ENCODE assay signal across 8 cellular contexts in genomic region chr4:2262944-2263250, GRCh38. TPM values are rescaled to one million over a fixed set of nuclear protein-coding genes. Genes with fewer than 3 reads are reported as not detected.
DNase-seq lines count a peak whose midpoint lies in the region; ATAC-seq and TF ChIP-seq lines count a peak whose summit lies in the region.

No MANE protein-coding gene starts in this region.

- no peaks in the 10 kb centered on the region for H3K36me3 Mint-ChIP-seq in GM23338 (ENCODE audit: low read depth)

- H3K27me3 ChIP-seq in GM23338 (ENCODE audit: insufficient read depth) (0 out of 2 replicates have a peak, but pooled peaks cover 4% of the 10 kb centered on the region), gastroesophageal sphincter (no peaks in the 10 kb centered on the region)

- 20 to 22% methylated on average over 1 to 7 of the region's 13 CpGs for WGBS in gastroesophageal sphincter (ENCODE audit: low coverage in 1 of 2), 2 donors

- no peaks in the 10 kb centered on the region for H3F3A ChIP-seq in GM23338 (replicated peaks; ENCODE audit: low read depth)

- TF ChIP-seq CTCF in GM23338 (conservative IDR thresholded peaks at IDR 0.05; ENCODE audit: low read depth in 2 of 2), result no peak
- no peak for TF ChIP-seq CTCF in WI38 (IDR thresholded peaks at IDR 0.05; ENCODE audit: low read depth, low read length)
- TF ChIP-seq CTCF in gastroesophageal sphincter (IDR thresholded peaks at IDR 0.05), result no peak

- TF ChIP-seq POLR2A in gastroesophageal sphincter (IDR thresholded peaks at IDR 0.05), result no peak

- H3K4me3 ChIP-seq in GM23338 (peak overlapping the region; percentile 69), WI38 (ENCODE audit: low read depth, low read length) (peak overlapping the region; percentile 67), gastroesophageal sphincter (peak overlapping the region; percentile 25 to 93), skeletal muscle cell (ENCODE audit: low read depth, low read length) (peak overlapping the region; percentile 72)

- H2AFZ ChIP-seq in GM23338, result 0 out of 2 replicates have a peak overlapping the region, but pooled peaks have one; percentile 38

- H3K9me3 Mint-ChIP-seq in GM23338, result no peaks in the 10 kb centered on the region

- no peak for ATAC-seq in GM23338
- ATAC-seq in gastroesophageal sphincter, result no peak
- ATAC-seq in HG03354 (IDR thresholded peaks at IDR 0.05; ENCODE audit: poor library complexity, severe bottlenecking, unreplicated experiment), result no peak
- no peak for ATAC-seq in HG03139 (IDR thresholded peaks at IDR 0.05; ENCODE audit: unreplicated experiment)

- H3K9me3 ChIP-seq in gastroesophageal sphincter, result no peaks in the 10 kb centered on the region

- in situ Hi-C loops in KBM-7 (cut with MboI; ENCODE audit: low pct_unique_long_range_greater_than_20kb, low sequenced_read_pairs), result no loop called here

- H3K4me3 Mint-ChIP-seq in GM23338, result peak overlapping the region; percentile 69

- no peaks in the 10 kb centered on the region for H3K4me1 ChIP-seq in GM23338 (ENCODE audit: insufficient read depth)
- H3K4me1 ChIP-seq in gastroesophageal sphincter, result peaks cover 4 to 84% (median 45%) of the 10 kb centered on the region in 3 donors

- no peaks in the 10 kb centered on the region for H3K36me3 ChIP-seq in GM23338 (ENCODE audit: insufficient read depth)
- H3K36me3 ChIP-seq in gastroesophageal sphincter, result peaks cover 0 to 18% of the 10 kb centered on the region in 2 donors

- no peaks in the 10 kb centered on the region for H3K79me2 ChIP-seq in GM23338 (replicated peaks; ENCODE audit: insufficient read depth)

- H3K27me3 Mint-ChIP-seq in GM23338 (ENCODE audit: insufficient read depth, low read depth, poor library complexity), result peaks cover 3% of the 10 kb centered on the region

- no peak overlapping the region for H3K27ac Mint-ChIP-seq in GM23338

- TF ChIP-seq EP300 in gastroesophageal sphincter (IDR thresholded peaks at IDR 0.05), result no peak

- H3K4me2 ChIP-seq in GM23338, result peak overlapping the region; percentile 89

- peaks cover 13% of the 10 kb centered on the region; the same call in 2 of the 3 replicates for H3K4me1 Mint-ChIP-seq in GM23338

- H3K9me2 ChIP-seq in GM23338 (ENCODE audit: insufficient read depth), result no peaks in the 10 kb centered on the region

- H3K27ac ChIP-seq in GM23338 (ENCODE audit: low read depth) (0 out of 2 replicates have a peak overlapping the region, but pooled peaks have one; percentile 63), gastroesophageal sphincter (peak overlapping the region; percentile 62 to 98 (median 96))

- H4K20me1 ChIP-seq in GM23338 (replicated peaks; ENCODE audit: insufficient read depth), result no peaks in the 10 kb centered on the region

- DNase-seq in GM23338 (ENCODE audit: low spot score), result no peak
- no peak for DNase-seq in skeletal muscle cell (ENCODE audit: low read depth)
- DNase-seq in NCI-H2171 treated with DMSO at 0.1 percent for 48 hours (lab: John Stamatoyannopoulos, UW), result no peak
- DNase-seq in KBM-7, result no peak

TF ChIP-seq in GM23338, 12 proteins besides CTCF, POLR2A, EP300 and RAD21 (continues in another document):
- TF ChIP-seq ZNF331 (CRISPR knock-in tag; IDR thresholded peaks at IDR 0.05; ENCODE audit: low read depth), result no peak
- TF ChIP-seq EZH2 (IDR thresholded peaks at IDR 0.05; ENCODE audit: low read depth, unreplicated experiment), result no peak
- no peak for TF ChIP-seq ZNF462 (CRISPR knock-in tag; IDR thresholded peaks at IDR 0.05)
- no peak for TF ChIP-seq CREB1 (CRISPR knock-in tag; IDR thresholded peaks at IDR 0.05; ENCODE audit: low read depth)
- no peak for TF ChIP-seq ETS1 (IDR thresholded peaks at IDR 0.05)
- no peak for TF ChIP-seq JUNB (IDR thresholded peaks at IDR 0.05; ENCODE audit: unreplicated experiment)
- no peak for TF ChIP-seq STAT1 (IDR thresholded peaks at IDR 0.05; ENCODE audit: unreplicated experiment)
- no peak for TF ChIP-seq ZNF114 (CRISPR knock-in tag; IDR thresholded peaks at IDR 0.05)
- no peak for TF ChIP-seq NANOG (IDR thresholded peaks at IDR 0.05; ENCODE audit: borderline replicate concordance)

RNA-seq across cellular contexts. Expression of gene MXD4, which starts 1.0 kb away (rescaled TPM):
- 19.9 and 26.4 TPM in 2 replicates for total RNA-seq in GM23338 (2014; rRNA removed; shearing (Covaris generic))
- polyA plus RNA-seq in GM23338 (2016; fragmentation: Nextera tagmentation; extraction: Ambion mirVana), result 6.9 and 11.5 TPM in 2 replicates
- 10 to 100 TPM; 36.1 to 76.2 (median 55.6) TPM for total RNA-seq in gastroesophageal sphincter

RNA-seq across cellular contexts. Expression of gene HAUS3, which starts 21.0 kb away (rescaled TPM):
- 23.7 and 36.0 TPM in 2 replicates for total RNA-seq in GM23338 (2014; rRNA removed; shearing (Covaris generic))
- 16.3 and 21.4 TPM in 2 replicates for polyA plus RNA-seq in GM23338 (2016; fragmentation: Nextera tagmentation; extraction: Ambion mirVana)
- total RNA-seq in gastroesophageal sphincter, result 10 to 100 TPM in 3 of 4 donors, 1 to 10 TPM in 1; 10.0 to 16.3 (median 12.7) TPM

RNA-seq across cellular contexts. Expression of gene POLN, which starts 21.0 kb away (rescaled TPM):
- total RNA-seq in GM23338 (2014; rRNA removed; shearing (Covaris generic)), result 1.8 and 4.8 TPM in 2 replicates
- 1.8 and 4.0 TPM in 2 replicates for polyA plus RNA-seq in GM23338 (2016; fragmentation: Nextera tagmentation; extraction: Ambion mirVana)
- total RNA-seq in gastroesophageal sphincter, result 1 to 10 TPM; 1.5 to 4.6 (median 2.6) TPM
